24 cellular contexts compared by ENCODE assay signal in the genomic region with DNA sequence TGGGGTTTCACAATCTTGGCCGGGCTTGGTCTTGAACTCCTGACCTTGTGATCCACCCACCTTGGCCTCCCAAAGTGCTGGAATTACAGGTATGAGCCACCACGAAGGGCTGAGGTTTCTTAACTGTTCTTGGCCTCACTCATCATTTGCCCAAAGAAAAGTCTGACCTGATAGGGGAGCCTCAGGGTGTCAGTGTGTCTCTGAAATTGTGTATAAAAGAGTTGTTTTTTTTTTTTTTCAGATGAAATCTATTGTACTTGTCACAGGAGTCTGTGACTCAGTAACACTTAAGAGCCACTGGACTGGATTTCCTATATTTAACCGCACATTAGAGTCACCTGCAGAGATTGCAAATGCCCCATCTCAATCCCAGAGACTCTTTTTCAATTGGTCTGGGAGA.
"Had no signal": no experiment of that assay in that cellular context is flagged by ENCODE, and none has a peak within 500 bp of the region (broad histone marks: within the 10 kb centered on the region; RNA-seq: fewer than 3 reads in every experiment).

No MANE protein-coding gene starts in this region.

- H3K9ac ChIP-seq: parathyroid adenoma had no signal

- H3K4me1 ChIP-seq: parathyroid adenoma, testis had no signal

- H2AFZ ChIP-seq: parathyroid adenoma had no signal

- H3K27me3 ChIP-seq: brain microvascular endothelial cell, testis, upper lobe of left lung had no signal

- H3K27ac ChIP-seq: brain microvascular endothelial cell, lower lobe of right lung, parathyroid adenoma, testis had no signal

- H3K4me2 ChIP-seq: smooth muscle cell had no signal

- H3K9me3 ChIP-seq: lower lobe of right lung, testis, upper lobe of left lung had no signal

- ATAC-seq: activated naive CD8-positive, alpha-beta T cell treated with anti-CD3 and anti-CD28 coated beads, Interleukin-2, amount 50 U/mL, for 24 hours; naive thymus-derived CD8-positive, alpha-beta T cell; sciatic nerve; stimulated activated effector memory CD8-positive, alpha-beta T cell treated with anti-CD3 and anti-CD28 coated beads, Interleukin-12 subunit alpha, Interleukin-12 subunit beta, amount 100 ng/mL, for 72 hours had no signal

- H3K36me3 ChIP-seq: brain microvascular endothelial cell, lower lobe of right lung, upper lobe of left lung had no signal

- H3K9me3 Mint-ChIP-seq: activated CD4-positive, alpha-beta memory T cell treated with anti-CD3 and anti-CD28 coated beads, Interleukin-2, amount 10 ng/mL, durations not matched to agents 7 days and 5 days; activated naive CD4-positive, alpha-beta T cell treated with anti-CD3 and anti-CD28 coated beads, Interleukin-2, amount 10 ng/mL, durations not matched to agents 7 days and 5 days; endodermal cell; stimulated activated effector memory CD8-positive, alpha-beta T cell treated with anti-CD3 and anti-CD28 coated beads, Interleukin-12 subunit alpha, Interleukin-12 subunit beta, amount 100 ng/mL, for 72 hours had no signal

- H3K4me3 Mint-ChIP-seq: activated CD4-positive, alpha-beta memory T cell treated with anti-CD3 and anti-CD28 coated beads, Interleukin-2, amount 10 ng/mL, durations not matched to agents 7 days and 5 days; activated naive CD4-positive, alpha-beta T cell treated with anti-CD3 and anti-CD28 coated beads, Interleukin-2, amount 10 ng/mL, durations not matched to agents 7 days and 5 days; activated naive CD8-positive, alpha-beta T cell treated with anti-CD3 and anti-CD28 coated beads, Interleukin-2, amount 50 U/mL, for 24 hours; endodermal cell; stimulated activated effector memory CD8-positive, alpha-beta T cell treated with anti-CD3 and anti-CD28 coated beads, Interleukin-12 subunit alpha, Interleukin-12 subunit beta, amount 100 ng/mL, for 72 hours had no signal

- H3K4me3 ChIP-seq: lower lobe of right lung, smooth muscle cell, testis, upper lobe of left lung had no signal

- H3K27me3 Mint-ChIP-seq: activated naive CD4-positive, alpha-beta T cell treated with anti-CD3 and anti-CD28 coated beads, Interleukin-2, amount 10 ng/mL, durations not matched to agents 7 days and 5 days had no signal

- H3K36me3 Mint-ChIP-seq: activated naive CD4-positive, alpha-beta T cell treated with anti-CD3 and anti-CD28 coated beads, Interleukin-2, amount 10 ng/mL, durations not matched to agents 7 days and 5 days; naive thymus-derived CD8-positive, alpha-beta T cell had no signal

- H3K27ac Mint-ChIP-seq: activated CD4-positive, alpha-beta memory T cell treated with anti-CD3 and anti-CD28 coated beads, Interleukin-2, amount 10 ng/mL, durations not matched to agents 7 days and 5 days; stimulated activated effector memory CD8-positive, alpha-beta T cell treated with anti-CD3 and anti-CD28 coated beads, Interleukin-12 subunit alpha, Interleukin-12 subunit beta, amount 100 ng/mL, for 72 hours had no signal

- DNase-seq: activated CD4-positive, alpha-beta memory T cell treated with anti-CD3 and anti-CD28 coated beads, Interleukin-2, amount 10 ng/mL, durations not matched to agents 7 days and 5 days; activated CD4-positive, alpha-beta T cell treated with anti-CD3 and anti-CD28 coated beads for 48 hours; activated CD4-positive, CD25-positive, alpha-beta regulatory T cell; activated effector memory CD4-positive, alpha-beta T cell treated with Interleukin-2 at 50 U/mL for 16 hours; activated naive CD4-positive, alpha-beta T cell treated with anti-CD3 and anti-CD28 coated beads, Interleukin-2, amount 10 ng/mL, durations not matched to agents 7 days and 5 days; activated naive CD8-positive, alpha-beta T cell treated with anti-CD3 and anti-CD28 coated beads, Interleukin-2, amount 50 U/mL, for 24 hours; activated T-cell treated with anti-CD3 and anti-CD28 coated beads, Interleukin-2, amount 50 U/mL, for 48 hours; aorta; brain microvascular endothelial cell; central memory CD4-positive, alpha-beta T cell; endodermal cell; foreskin melanocyte; glutamatergic neuron; hypothalamus; lower lobe of right lung; naive thymus-derived CD8-positive, alpha-beta T cell; stimulated activated CD4-positive, alpha-beta T cell treated with anti-CD3 and anti-CD28 coated beads, Interleukin-4, amount 100 ng/mL, for 24 hours; T-helper 9 cell; testis had no signal
